9 cellular contexts compared by ENCODE assay signal in the genomic region with DNA sequence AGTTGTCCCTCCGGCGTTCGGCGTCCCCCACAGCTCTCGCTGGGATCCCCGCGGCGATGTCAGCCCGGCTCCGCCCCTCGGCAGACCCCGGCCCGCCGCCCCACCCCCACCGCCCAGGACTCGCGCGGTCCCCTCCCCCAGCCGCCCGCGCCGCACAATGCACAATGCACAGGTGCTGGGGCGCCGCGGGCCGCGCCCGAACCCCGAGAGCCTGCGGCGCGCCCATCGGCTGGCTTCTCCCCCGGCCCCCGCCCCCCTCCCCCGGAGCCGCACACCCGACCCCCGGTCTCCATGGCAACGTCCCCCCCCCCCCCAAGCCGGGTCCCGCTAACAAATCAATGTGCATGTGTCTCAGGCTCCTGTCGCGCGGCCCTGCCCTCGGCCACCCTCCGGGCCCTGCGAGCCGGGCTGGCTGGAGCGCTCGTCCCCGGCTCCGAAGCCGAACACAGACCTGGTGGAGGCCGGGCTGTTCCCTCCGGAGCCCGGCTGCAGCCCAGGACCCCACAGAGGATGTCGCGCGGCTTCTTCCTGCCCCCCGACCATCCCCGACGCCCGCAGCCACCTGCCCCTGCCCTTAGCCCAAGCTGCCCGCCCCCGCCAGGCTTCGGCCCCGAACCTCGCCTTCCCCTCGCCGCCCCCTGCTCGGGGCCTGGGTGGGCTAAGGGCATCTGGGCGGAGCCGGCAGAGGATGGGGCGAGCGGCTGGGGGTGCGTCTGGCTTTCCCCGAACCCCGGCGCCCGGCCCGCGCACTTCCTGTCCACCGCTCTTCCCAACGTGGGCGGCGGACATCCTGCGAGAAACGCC. TPM values are rescaled to one million over a fixed set of nuclear protein-coding genes. Genes with fewer than 3 reads are reported as not detected.
DNase-seq lines count a peak whose midpoint lies in the region; ATAC-seq and TF ChIP-seq lines count a peak whose summit lies in the region.
"Had no signal": no experiment of that assay in that cellular context is flagged by ENCODE, and none has a peak within 500 bp of the region (broad histone marks: within the 10 kb centered on the region; RNA-seq: fewer than 3 reads in every experiment).

No MANE protein-coding gene starts in this region.

- DNase-seq in NCI-H524 (lab: John Stamatoyannopoulos, UW): peak; percentile 69 to 87
- no peak for DNase-seq in NCI-H524 treated with DMSO at 0.1 percent for 48 hours (lab: John Stamatoyannopoulos, UW)
- peak; percentile 33 for DNase-seq in activated CD4-positive, alpha-beta memory T cell treated with anti-CD3 and anti-CD28 coated beads for 36 hours
- peak; percentile 25 for DNase-seq in hepatocyte (ENCODE audit: low spot score)
- peak in 1 of 2 donors; percentile 34 for DNase-seq in stimulated activated naive CD8-positive, alpha-beta T cell treated with anti-CD3 and anti-CD28 coated beads, Interleukin-15, amount 100 ng/mL, for 72 hours
- DNase-seq in NOMO-1 treated with dmso at 0.1 percent for 144 hours (lab: John Stamatoyannopoulos, UW; ENCODE audit: unreplicated experiment): no peak

- no peaks in the 10 kb centered on the region for H3K36me3 ChIP-seq in hepatocyte (replicated peaks; ENCODE audit: insufficient read depth, low read depth)

- POLR2A ChIA-PET in activated CD4-positive, alpha-beta memory T cell treated with anti-CD3 and anti-CD28 coated beads for 36 hours (lab: Charles Lee): interaction anchor here (0.9 to 3.8 kb wide), 4 partner anchors 11 to 41 kb away, joined by 3 to 23 read pairs (median 4); partner anchors contain the start of gene CBX4

- H3K9me3 Mint-ChIP-seq in activated CD4-positive, alpha-beta memory T cell treated with anti-CD3 and anti-CD28 coated beads for 36 hours: no peaks in the 10 kb centered on the region
- no peaks in the 10 kb centered on the region for H3K9me3 Mint-ChIP-seq in stimulated activated naive CD8-positive, alpha-beta T cell treated with anti-CD3 and anti-CD28 coated beads, Interleukin-15, amount 100 ng/mL, for 72 hours
- H3K9me3 Mint-ChIP-seq: activated naive CD4-positive, alpha-beta T cell treated with anti-CD3 and anti-CD28 coated beads, Interleukin-2, amount 50 U/mL, for 24 hours had no signal

- TF ChIP-seq CTCF in hepatocyte (IDR thresholded peaks at IDR 0.05; ENCODE audit: poor library complexity): no peak

- CTCF ChIA-PET in activated CD4-positive, alpha-beta memory T cell treated with anti-CD3 and anti-CD28 coated beads for 36 hours (lab: Charles Lee): interaction anchor here (1.0 to 2.5 kb wide), 10 partner anchors 9 to 304 kb away, joined by 3 to 20 read pairs (median 6); partner anchors contain the start of genes CBX4 and GAA

- H3K27ac ChIP-seq in hepatocyte: no peak overlapping the region

- H4K20me1 ChIP-seq in hepatocyte (ENCODE audit: insufficient read depth, poor library complexity, severe bottlenecking): peaks cover 3% of the 10 kb centered on the region

- 1% methylated on average over 22 of the region's 89 CpGs for WGBS in hepatocyte (ENCODE audit: low lambda C conversion rate, missing lambda C conversion rate)

- peak overlapping the region; percentile 97 for H3K4me2 ChIP-seq in hepatocyte

- H3K27ac Mint-ChIP-seq in activated CD4-positive, alpha-beta memory T cell treated with anti-CD3 and anti-CD28 coated beads for 36 hours: no peak overlapping the region
- H3K27ac Mint-ChIP-seq in stimulated activated naive CD8-positive, alpha-beta T cell treated with anti-CD3 and anti-CD28 coated beads, Interleukin-15, amount 100 ng/mL, for 72 hours: no peak overlapping the region

- H3K27me3 ChIP-seq in hepatocyte: peaks cover 57% of the 10 kb centered on the region

- H3K27me3 Mint-ChIP-seq in activated CD4-positive, alpha-beta memory T cell treated with anti-CD3 and anti-CD28 coated beads for 36 hours: peaks cover 35% of the 10 kb centered on the region
- peaks cover 54% of the 10 kb centered on the region for H3K27me3 Mint-ChIP-seq in stimulated activated naive CD8-positive, alpha-beta T cell treated with anti-CD3 and anti-CD28 coated beads, Interleukin-15, amount 100 ng/mL, for 72 hours

- no peaks in the 10 kb centered on the region for H3K9me3 ChIP-seq in hepatocyte (ENCODE audit: low read depth)

- H3K4me1 Mint-ChIP-seq in activated CD4-positive, alpha-beta memory T cell treated with anti-CD3 and anti-CD28 coated beads for 36 hours (ENCODE audit: low read depth): peaks cover 29% of the 10 kb centered on the region
- H3K4me1 Mint-ChIP-seq in stimulated activated naive CD8-positive, alpha-beta T cell treated with anti-CD3 and anti-CD28 coated beads, Interleukin-15, amount 100 ng/mL, for 72 hours: peaks cover 54% of the 10 kb centered on the region

- H3K79me2 ChIP-seq in hepatocyte: peaks cover 21% of the 10 kb centered on the region

- no peaks in the 10 kb centered on the region for H3K36me3 Mint-ChIP-seq in activated CD4-positive, alpha-beta memory T cell treated with anti-CD3 and anti-CD28 coated beads for 36 hours

- H3K4me3 Mint-ChIP-seq in activated CD4-positive, alpha-beta memory T cell treated with anti-CD3 and anti-CD28 coated beads for 36 hours: no peak overlapping the region
- peak overlapping the region; percentile 37 to 68 for H3K4me3 Mint-ChIP-seq in stimulated activated naive CD8-positive, alpha-beta T cell treated with anti-CD3 and anti-CD28 coated beads, Interleukin-15, amount 100 ng/mL, for 72 hours

- peak overlapping the region; percentile 28 for H3K4me3 ChIP-seq in hepatocyte

- H3K4me1 ChIP-seq in hepatocyte (ENCODE audit: insufficient read depth): peaks cover 40% of the 10 kb centered on the region

- intact Hi-C loops in activated CD4-positive, alpha-beta memory T cell treated with anti-CD3 and anti-CD28 coated beads for 36 hours (cut with micrococcal nuclease): loop anchor here (1.0 to 5.0 kb wide), 4 partner anchors 13 to 200 kb away; partner anchors contain the start of gene CBX4

- H2AFZ ChIP-seq in hepatocyte: peak overlapping the region; percentile 1

- no peaks in the 10 kb centered on the region for H3K9me2 ChIP-seq in hepatocyte (replicated peaks; ENCODE audit: insufficient read depth)

- ATAC-seq in HG03460 (IDR thresholded peaks at IDR 0.05; ENCODE audit: unreplicated experiment) (peak; percentile 12), HG02852 (IDR thresholded peaks at IDR 0.05; ENCODE audit: unreplicated experiment) (no peak)
- ATAC-seq in stimulated activated naive CD8-positive, alpha-beta T cell treated with anti-CD3 and anti-CD28 coated beads, Interleukin-15, amount 100 ng/mL, for 72 hours: peak; percentile 35

RNA-seq across cellular contexts. Expression of gene CBX8, which starts 0.8 kb away (rescaled TPM):
- total RNA-seq in activated CD4-positive, alpha-beta memory T cell treated with anti-CD3 and anti-CD28 coated beads for 36 hours: 1 to 10 TPM; 4.5 to 4.6 TPM
- total RNA-seq in hepatocyte: 4.3 and 8.6 TPM in 2 replicates
- polyA plus RNA-seq in hepatocyte: 6.5 and 8.3 TPM in 2 replicates

RNA-seq across cellular contexts. Expression of gene CBX2, which starts 19.7 kb away (rescaled TPM):
- total RNA-seq in activated CD4-positive, alpha-beta memory T cell treated with anti-CD3 and anti-CD28 coated beads for 36 hours: 1 to 10 TPM; 2.5 to 3.1 TPM
- 11.8 and 16.3 TPM in 2 replicates for total RNA-seq in hepatocyte
- 8.6 and 11.6 TPM in 2 replicates for polyA plus RNA-seq in hepatocyte

RNA-seq across cellular contexts. Expression of gene CBX4, which starts 41.5 kb away (rescaled TPM):
- total RNA-seq in activated CD4-positive, alpha-beta memory T cell treated with anti-CD3 and anti-CD28 coated beads for 36 hours: 10 to 100 TPM; 14.0 to 14.2 TPM
- total RNA-seq in hepatocyte: 49.6 and 56.1 TPM in 2 replicates
- polyA plus RNA-seq in hepatocyte: 74.3 and 86.7 TPM in 2 replicates

Comparison
In these comparisons a context has a peak if more than half of its experiments do, and no peak if none do; other contexts are left out.
1. DNase-seq: peak in NCI-H524 (2 of 2), activated CD4-positive, alpha-beta memory T cell treated with anti-CD3 and anti-CD28 coated beads for 36 hours (single experiment) and hepatocyte (single experiment); none in NCI-H524 treated with DMSO at 0.1 percent for 48 hours (single experiment) and NOMO-1 treated with dmso at 0.1 percent for 144 hours (single experiment).